7 cellular contexts compared by ENCODE assay signal in genomic region chr10:104450490-104450889, GRCh38.
"Had no signal": no experiment of that assay in that cellular context is flagged by ENCODE, and none has a peak within 500 bp of the region (broad histone marks: within the 10 kb centered on the region; RNA-seq: fewer than 3 reads in every experiment).

No MANE protein-coding gene starts in this region.

- H2AFZ ChIP-seq: GM23338 had no signal

- H3K4me1 Mint-ChIP-seq: IgD-negative memory B cell had no signal

- H3K36me3 Mint-ChIP-seq: IgD-negative memory B cell had no signal

- FAIRE-seq: H1, HepG2 had no signal

- ATAC-seq: GM23338, HepG2 had no signal

- DNase-seq: H9, HFFc6 had no signal

- H3K4me3 Mint-ChIP-seq: GM23338, H9, HFFc6, IgD-negative memory B cell had no signal

- H3K4me3 ChIP-seq: GM23338 had no signal

- H3K4me2 ChIP-seq: GM23338 had no signal

- H3K9me3 Mint-ChIP-seq: GM23338, H9, HFFc6, IgD-negative memory B cell had no signal

- H3K27ac Mint-ChIP-seq: GM23338, H9 had no signal

- H3K27ac ChIP-seq: HL-60 had no signal
